In genomic region chr17:49828325-49828724, GRCh38 we compare ENCODE assay signal across 1 cellular context.
TF ChIP-seq lines count a peak whose summit lies in the region.
"Not testable (repeated sequence)": the region's sequence is repeated elsewhere in the genome, so short reads cannot be mapped to it uniquely, and the experiment has no call there.

No MANE protein-coding gene starts in this region.

TF ChIP-seq in K562, 482 proteins besides CTCF, POLR2A, EP300 and RAD21:
- peak; percentile 36; the same call in 1 of the 2 replicates for TF ChIP-seq BACH1 (tag; IDR thresholded peaks at IDR 0.05)
- TF ChIP-seq PBX2 (CRISPR knock-in tag; IDR thresholded peaks at IDR 0.05; ENCODE audit: low read depth) = not testable (repeated sequence)
- 0 out of 2 replicates have a peak, but pooled peaks have one; percentile 17 for TF ChIP-seq PBX2 (tag; conservative IDR thresholded peaks at IDR 0.05; ENCODE audit: low read depth)
- peak; percentile 64 for TF ChIP-seq PRDM10 (IDR thresholded peaks at IDR 0.05; ENCODE audit: partially characterized antibody)
- TF ChIP-seq NFE2 (IDR thresholded peaks at IDR 0.05; ENCODE audit: low read depth) = peak; percentile 94
- peak; percentile 59; the same call in 1 of the 2 replicates for TF ChIP-seq ZNF316 (IDR thresholded peaks at IDR 0.05)
- TF ChIP-seq ELF1 (tag; IDR thresholded peaks at IDR 0.05) = peak; percentile 38; the same call in 1 of the 2 replicates
- 0 out of 2 replicates have a peak, but pooled peaks have one; percentile 49 for TF ChIP-seq HDAC2 (IDR thresholded peaks at IDR 0.05)
- peak; percentile 67 for TF ChIP-seq KDM1A (IDR thresholded peaks at IDR 0.05)
- TF ChIP-seq CXXC5 (CRISPR knock-in tag; IDR thresholded peaks at IDR 0.05) = peak; percentile 16; the same call in 1 of the 2 replicates
- TF ChIP-seq ZNF395 (CRISPR knock-in tag; IDR thresholded peaks at IDR 0.05) = peak; percentile 35; the same call in 1 of the 2 replicates
- TF ChIP-seq ZNF175 (CRISPR knock-in tag; IDR thresholded peaks at IDR 0.05; ENCODE audit: low read depth) = peak; percentile 69
- peak; percentile 78 for TF ChIP-seq MAFG (tag; conservative IDR thresholded peaks at IDR 0.05)
- TF ChIP-seq ZNF584 (CRISPR knock-in tag; IDR thresholded peaks at IDR 0.05; ENCODE audit: low read depth) = 0 out of 2 replicates have a peak, but pooled peaks have one; percentile 30
- TF ChIP-seq MAFF (IDR thresholded peaks at IDR 0.05; ENCODE audit: low read length) = peak; percentile 68; the same call in 1 of the 2 replicates
- peak; percentile 41; the same call in 1 of the 2 replicates for TF ChIP-seq NFE2L1 (tag; IDR thresholded peaks at IDR 0.05; ENCODE audit: borderline replicate concordance, low read depth)
- TF ChIP-seq C11orf30 (IDR thresholded peaks at IDR 0.05; ENCODE audit: low read depth) = peak; percentile 79
- peak; percentile 54 for TF ChIP-seq FOSL1 (tag; conservative IDR thresholded peaks at IDR 0.05)
- peak in 1 of 2 experiments; percentile 80; a peak in 2 of 4 replicates for TF ChIP-seq RCOR1 (IDR thresholded peaks at IDR 0.05; ENCODE audit: borderline replicate concordance in 1 of 2, low read depth in 2 of 2, low read length in 2 of 2)
- peak; percentile 21; the same call in 1 of the 2 replicates for TF ChIP-seq DMBX1 (CRISPR knock-in tag; IDR thresholded peaks at IDR 0.05; ENCODE audit: borderline replicate concordance)
- TF ChIP-seq MAFK (IDR thresholded peaks at IDR 0.05; ENCODE audit: low read length) = peak; percentile 77
